ENCODE assay signal across 1 cellular context in the genomic region with DNA sequence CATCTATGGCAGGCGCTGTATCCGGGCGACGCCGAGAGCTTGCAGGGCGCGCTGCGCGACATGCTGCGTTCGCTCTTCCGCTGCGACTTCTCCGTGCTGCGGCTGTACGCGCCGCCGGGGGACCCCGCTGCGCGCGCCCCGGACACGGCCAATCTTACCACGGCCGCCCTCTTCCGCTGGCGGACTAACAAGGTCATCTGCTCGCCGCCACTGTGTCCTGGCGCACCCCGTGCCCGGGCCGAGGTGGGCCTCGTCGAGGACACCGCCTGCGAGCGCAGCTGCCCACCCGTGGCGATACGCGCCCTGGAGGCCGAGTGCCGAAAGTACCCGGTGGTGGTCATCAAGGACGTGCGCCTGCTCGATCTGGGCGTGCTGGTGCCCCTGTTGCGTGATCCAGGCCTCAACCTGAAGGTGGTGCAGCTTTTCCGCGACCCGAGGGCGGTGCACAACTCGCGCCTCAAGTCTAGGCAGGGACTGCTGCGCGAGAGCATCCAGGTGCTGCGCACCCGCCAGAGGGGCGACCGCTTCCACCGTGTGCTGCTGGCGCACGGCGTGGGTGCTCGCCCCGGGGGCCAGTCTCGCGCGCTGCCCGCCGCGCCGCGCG.
TF ChIP-seq lines count a peak whose summit lies in the region.

No MANE protein-coding gene starts in this region.

TF ChIP-seq in SK-N-SH, 30 proteins besides CTCF, POLR2A, EP300 and RAD21 (continued from another document):
- TF ChIP-seq MEF2A (IDR thresholded peaks at IDR 0.05; ENCODE audit: borderline replicate concordance, low read depth) (no peak), GABPA (IDR thresholded peaks at IDR 0.05; ENCODE audit: low read depth) (no peak), RCOR1 (IDR thresholded peaks at IDR 0.05; ENCODE audit: low read length) (no peak)
TF ChIP-seq in SK-N-SH: peak in this region for 0.
